8 cellular contexts compared by ENCODE assay signal in the genomic region with DNA sequence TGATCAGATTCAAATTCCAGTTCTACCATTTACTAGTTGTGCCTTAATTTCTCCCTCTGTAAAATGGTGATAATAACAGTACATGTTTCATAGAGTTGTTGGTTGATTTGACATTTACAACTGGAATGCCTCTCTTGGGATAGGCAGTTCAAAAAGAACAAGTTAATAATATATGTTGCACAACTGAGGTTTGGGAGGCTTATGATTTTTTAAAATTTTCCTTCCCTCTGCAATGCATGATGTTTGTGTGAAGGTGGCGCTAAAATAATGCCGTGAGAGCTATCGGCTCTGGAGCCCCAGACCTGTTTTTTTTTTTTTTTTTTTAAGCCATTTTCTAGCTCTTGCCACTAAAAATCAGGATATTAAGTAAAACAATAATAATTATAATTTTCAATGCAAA.
DNase-seq lines count a peak whose midpoint lies in the region; ATAC-seq and TF ChIP-seq lines count a peak whose summit lies in the region.
"Had no signal": no experiment of that assay in that cellular context is flagged by ENCODE, and none has a peak within 500 bp of the region (broad histone marks: within the 10 kb centered on the region; RNA-seq: fewer than 3 reads in every experiment).

No MANE protein-coding gene starts in this region.

- ATAC-seq in HG02884 (IDR thresholded peaks at IDR 0.05; ENCODE audit: unreplicated experiment) = no peak

- DNase-seq in OCI-M1 (lab: John Stamatoyannopoulos, UW) (peak; percentile 22), iris pigment epithelial cell (ENCODE audit: low read depth) (peak; percentile 69), NCI-H1417 treated with DMSO at 0.1 percent for 48 hours (lab: John Stamatoyannopoulos, UW) (no peak), AG20443 (ENCODE audit: low spot score) (no peak)
- DNase-seq: NCI-H345; stimulated activated naive CD4-positive, alpha-beta T cell treated with Interleukin-2 at 50 U/mL for 16 hours had no signal

- TF ChIP-seq CTCF in GM12872 (IDR thresholded peaks at IDR 0.05; ENCODE audit: insufficient read depth, low read depth, low read length) = 0 out of 3 replicates have a peak, but pooled peaks have one; percentile 23

Comparison
In these comparisons a context has a peak if more than half of its experiments do, and no peak if none do; other contexts are left out.
1. DNase-seq: peak in OCI-M1 (single experiment) and iris pigment epithelial cell (single experiment); none in NCI-H1417 treated with DMSO at 0.1 percent for 48 hours (single experiment) and AG20443 (single experiment).